ENCODE assay signal across 15 cellular contexts in genomic region chr3:79928687-79929408, GRCh38.
DNase-seq lines count a peak whose midpoint lies in the region; ATAC-seq and TF ChIP-seq lines count a peak whose summit lies in the region.
"Had no signal": no experiment of that assay in that cellular context is flagged by ENCODE, and none has a peak within 500 bp of the region (broad histone marks: within the 10 kb centered on the region; RNA-seq: fewer than 3 reads in every experiment).

No MANE protein-coding gene starts in this region.

- H3K79me1 ChIP-seq in neuronal stem cell (ENCODE audit: low read depth, low read length) = no peaks in the 10 kb centered on the region

- no CpG with 5 or more reads among the region's 4 CpGs for WGBS in neuronal stem cell (ENCODE audit: extremely low coverage in 2 of 2, insufficient read length in 2 of 2, insufficient replicate concordance in 1 of 2), 2 donors

- no peaks in the 10 kb centered on the region for H3F3A ChIP-seq in SU-DHL-6 (ENCODE audit: insufficient read depth)

- H3K27me3 ChIP-seq in SU-DHL-6 (ENCODE audit: low read length) = no peaks in the 10 kb centered on the region
- H3K27me3 ChIP-seq in neuronal stem cell (ENCODE audit: control insufficient read depth in 3 of 3, insufficient read depth in 3 of 3, low read depth in 1 of 3, low read length in 3 of 3) = no peaks in the 10 kb centered on the region
- no peaks in the 10 kb centered on the region for H3K27me3 ChIP-seq in upper lobe of right lung
- no peaks in the 10 kb centered on the region for H3K27me3 ChIP-seq in vagina
- H3K27me3 ChIP-seq: BLaER1 treated with 17β-estradiol and CSF1 and Interleukin-3, amounts not matched to agents 10 nM and 100 nM had no signal

- H3K9me3 ChIP-seq in SU-DHL-6 (ENCODE audit: insufficient read depth, low read length) (no peaks in the 10 kb centered on the region), neuronal stem cell (replicated peaks in 1 of 2; ENCODE audit: control insufficient read depth in 2 of 2, insufficient read depth in 1 of 2, low read depth in 1 of 2, low read length in 2 of 2) (no peaks in the 10 kb centered on the region), upper lobe of right lung (no peaks in the 10 kb centered on the region), vagina (no peaks in the 10 kb centered on the region)

- H3K27ac ChIP-seq in SU-DHL-6 (ENCODE audit: low read depth, low read length) (peak overlapping the region; percentile 72), neuronal stem cell (replicated peaks; ENCODE audit: low read length) (no peak overlapping the region), upper lobe of right lung (no peak overlapping the region), vagina (no peak overlapping the region)
- H3K27ac ChIP-seq: BLaER1 treated with 17β-estradiol and CSF1 and Interleukin-3, amounts not matched to agents 10 nM and 100 nM; HL-60 had no signal

- H2BK15ac ChIP-seq in neuronal stem cell (ENCODE audit: low read length) = peak overlapping the region; percentile 3

- peak overlapping the region; percentile 12 for H4K91ac ChIP-seq in neuronal stem cell (ENCODE audit: low read depth, low read length, poor library complexity)

- no peak overlapping the region for H2BK5ac ChIP-seq in neuronal stem cell (ENCODE audit: low read length)

- H3K36me3 ChIP-seq in SU-DHL-6 (ENCODE audit: low read length) = no peaks in the 10 kb centered on the region
- H3K36me3 ChIP-seq in neuronal stem cell (replicated peaks in 1 of 2; ENCODE audit: control insufficient read depth in 2 of 2, insufficient read depth in 2 of 2, low read length in 2 of 2) = no peaks in the 10 kb centered on the region
- H3K36me3 ChIP-seq in upper lobe of right lung = no peaks in the 10 kb centered on the region
- H3K36me3 ChIP-seq in vagina = no peaks in the 10 kb centered on the region
- H3K36me3 ChIP-seq: BLaER1 treated with 17β-estradiol and CSF1 and Interleukin-3, amounts not matched to agents 10 nM and 100 nM had no signal

- H3K9ac ChIP-seq in SU-DHL-6 (ENCODE audit: low read length) = no peak overlapping the region
- no peak overlapping the region for H3K9ac ChIP-seq in neuronal stem cell (ENCODE audit: low read depth, low read length, poor library complexity)
- H3K9ac ChIP-seq: BLaER1 treated with 17β-estradiol and CSF1 and Interleukin-3, amounts not matched to agents 10 nM and 100 nM had no signal

- H3K23ac ChIP-seq in neuronal stem cell (ENCODE audit: low read depth, low read length, poor library complexity) = peak overlapping the region; percentile 6

- H3K18ac ChIP-seq in neuronal stem cell (ENCODE audit: low read length) = peak overlapping the region; percentile 3

- H2BK120ac ChIP-seq in neuronal stem cell (ENCODE audit: low read depth, low read length) = no peak overlapping the region

- ATAC-seq in GM18868 (IDR thresholded peaks at IDR 0.05; ENCODE audit: unreplicated experiment) = peak; percentile 43
- ATAC-seq in upper lobe of right lung = peak; percentile 51

- H4K8ac ChIP-seq in neuronal stem cell (ENCODE audit: low read depth, low read length) = no peak overlapping the region

- no peak overlapping the region for H3K14ac ChIP-seq in neuronal stem cell (ENCODE audit: low read length)

- DNase-seq in neuronal stem cell (ENCODE audit: low spot score) (no peak), upper lobe of right lung (no peak), inferior parietal cortex (ENCODE audit: extremely low spot score) (no peak), vagina (ENCODE audit: extremely low spot score in 2 of 2) (no peak), activated T-cell treated with anti-CD3 and anti-CD28 coated beads for 4 hours (no peak)
- DNase-seq: 8988T; AML-193; CD4-positive, CD25-positive, alpha-beta regulatory T cell; DMS 273 treated with DMSO at 0.1 percent for 48 hours; HCEC 1CT; HFFc6 had no signal

- no peak overlapping the region for H2AK5ac ChIP-seq in neuronal stem cell (ENCODE audit: low read depth, low read length)

- H3K79me2 ChIP-seq in SU-DHL-6 (ENCODE audit: insufficient read depth, low read length) = no peaks in the 10 kb centered on the region

- no peak for TF ChIP-seq POLR2A in vagina (IDR thresholded peaks at IDR 0.05)

- no peak overlapping the region for H3K4ac ChIP-seq in neuronal stem cell (ENCODE audit: low read length)

- H3K4me2 ChIP-seq in SU-DHL-6 (ENCODE audit: low read depth, low read length, poor library complexity, severe bottlenecking) (peak overlapping the region; percentile 35), neuronal stem cell (ENCODE audit: insufficient read depth, low read length, poor library complexity, severe bottlenecking) (no peak overlapping the region)
- H3K4me2 ChIP-seq: BLaER1 treated with 17β-estradiol and CSF1 and Interleukin-3, amounts not matched to agents 10 nM and 100 nM had no signal

- H4K20me1 ChIP-seq in SU-DHL-6 (ENCODE audit: low read depth, low read length) = no peaks in the 10 kb centered on the region
- H4K20me1 ChIP-seq: BLaER1 treated with 17β-estradiol and CSF1 and Interleukin-3, amounts not matched to agents 10 nM and 100 nM had no signal

- intact Hi-C loops in upper lobe of right lung (cut with DNase I) (no loop called here), vagina (cut with DNase I) (no loop called here)

- H3K4me3 ChIP-seq in SU-DHL-6 (ENCODE audit: insufficient read depth, low read length, poor library complexity, severe bottlenecking) (no peak overlapping the region), neuronal stem cell (ENCODE audit: low read length in 2 of 2) (peak overlapping the region in 1 of 2 donors; percentile 39), upper lobe of right lung (no peak overlapping the region), vagina (no peak overlapping the region)
- H3K4me3 ChIP-seq: BLaER1 treated with 17β-estradiol and CSF1 and Interleukin-3, amounts not matched to agents 10 nM and 100 nM had no signal

- H2BK12ac ChIP-seq in neuronal stem cell (ENCODE audit: low read length) = no peak overlapping the region

- no peaks in the 10 kb centered on the region for H3K9me2 ChIP-seq in SU-DHL-6 (replicated peaks; ENCODE audit: insufficient read depth, low read length)

- no peak for TF ChIP-seq CTCF in SU-DHL-6 (IDR thresholded peaks at IDR 0.05; ENCODE audit: insufficient read depth, low read length, poor library complexity, severe bottlenecking)
- TF ChIP-seq CTCF in upper lobe of right lung (IDR thresholded peaks at IDR 0.05) = no peak
- TF ChIP-seq CTCF in vagina (IDR thresholded peaks at IDR 0.05) = no peak

- H2AFZ ChIP-seq in SU-DHL-6 (ENCODE audit: low read depth, low read length, severe bottlenecking) (no peak overlapping the region), neuronal stem cell (ENCODE audit: low read length) (no peak overlapping the region)

- H3K4me1 ChIP-seq in neuronal stem cell (ENCODE audit: control insufficient read depth in 2 of 2, insufficient read depth in 1 of 2, low read depth in 1 of 2, low read length in 2 of 2) (no peaks in the 10 kb centered on the region), upper lobe of right lung (no peaks in the 10 kb centered on the region), vagina (no peaks in the 10 kb centered on the region)
